In the genomic region with DNA sequence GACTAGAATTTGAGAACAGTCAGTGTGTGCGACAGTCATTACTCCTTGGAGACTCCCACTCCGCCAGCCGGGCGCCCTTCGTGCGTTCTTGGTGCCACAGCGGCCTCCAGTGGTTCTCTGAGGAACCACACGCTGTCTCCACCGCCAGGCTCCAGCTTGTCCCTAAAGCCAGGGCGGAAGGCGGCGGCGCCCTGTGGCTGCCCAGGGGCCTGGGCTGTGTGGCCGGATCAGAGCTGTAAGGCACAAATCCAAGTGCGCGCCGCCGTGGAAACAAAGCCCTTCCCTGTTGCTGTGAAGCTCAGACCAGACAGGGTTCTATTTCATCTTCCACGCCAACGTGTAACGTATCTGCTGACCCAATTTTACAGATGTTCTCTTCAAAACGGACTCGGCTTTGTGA, we compare ENCODE assay signal across 8 cellular contexts. TPM values are rescaled to one million over a fixed set of nuclear protein-coding genes. Genes with fewer than 3 reads are reported as not detected.
DNase-seq lines count a peak whose midpoint lies in the region; ATAC-seq and TF ChIP-seq lines count a peak whose summit lies in the region.

No MANE protein-coding gene starts in this region.

- peak overlapping the region; percentile 71 for H2AFZ ChIP-seq in PC-3 (ENCODE audit: low read length)
- no peak overlapping the region for H2AFZ ChIP-seq in neural cell (ENCODE audit: low read depth, low read length)

- H3K9me2 ChIP-seq in PC-3 (replicated peaks; ENCODE audit: low read length) (no peaks in the 10 kb centered on the region), neural cell (ENCODE audit: insufficient read depth, low read length) (no peaks in the 10 kb centered on the region)

- CTCF ChIA-PET in PC-3 (lab: Charles Lee): no interaction called here

- POLR2A ChIA-PET in PC-3 (lab: Charles Lee; ENCODE audit: unreplicated experiment): no interaction called here

- no peaks in the 10 kb centered on the region for H3K9me3 ChIP-seq in PC-3 (ENCODE audit: low read length)
- H3K9me3 ChIP-seq in neural cell (ENCODE audit: low read length): no peaks in the 10 kb centered on the region

- H3K9ac ChIP-seq in PC-3 (ENCODE audit: low read length) (no peak overlapping the region), neural cell (ENCODE audit: low read length) (no peak overlapping the region)

- BruUV-seq in PC-3 (replicated peaks; lab: Mats Ljungman, UMichigan): no TSS peak

- TF ChIP-seq EP300 in Ishikawa (IDR thresholded peaks at IDR 0.05; ENCODE audit: borderline replicate concordance): no peak
- no peak for TF ChIP-seq EP300 in neural cell (conservative IDR thresholded peaks at IDR 0.05; ENCODE audit: poor library complexity, severe bottlenecking)

- TF ChIP-seq RAD21 in Ishikawa (IDR thresholded peaks at IDR 0.05; ENCODE audit: low read depth): peak; percentile 86
- peak; percentile 94 for TF ChIP-seq RAD21 in neural cell (conservative IDR thresholded peaks at IDR 0.05)

- peak; percentile 86 for TF ChIP-seq CTCF in PC-3 (conservative IDR thresholded peaks at IDR 0.05; ENCODE audit: low read depth, low read length)
- TF ChIP-seq CTCF in fibroblast of mammary gland (conservative IDR thresholded peaks at IDR 0.05; ENCODE audit: control insufficient read depth, insufficient read depth, low read depth, low read length): peak; percentile 68
- peak; percentile 87 for TF ChIP-seq CTCF in neural cell (IDR thresholded peaks at IDR 0.05; ENCODE audit: poor library complexity, severe bottlenecking)

- H3K4me2 ChIP-seq in PC-3 (ENCODE audit: low read length): peak overlapping the region; percentile 50; the same call in 1 of the 2 replicates
- no peak overlapping the region for H3K4me2 ChIP-seq in neural cell (ENCODE audit: low read length)

- H3K9me3 Mint-ChIP-seq in activated T-cell treated with anti-CD3 and anti-CD28 coated beads, Interleukin-2, amount 50 U/mL, for 4 hours: no peaks in the 10 kb centered on the region

- H4K20me1 ChIP-seq in PC-3 (ENCODE audit: low read length) (no peaks in the 10 kb centered on the region), neural cell (ENCODE audit: insufficient read depth) (no peaks in the 10 kb centered on the region)

- H3F3A ChIP-seq in PC-3 (ENCODE audit: low read length, unreplicated experiment) (no peaks in the 10 kb centered on the region), neural cell (ENCODE audit: insufficient read depth, low read length, poor library complexity, severe bottlenecking) (no peaks in the 10 kb centered on the region)

- no peaks in the 10 kb centered on the region for H3K36me3 ChIP-seq in PC-3 (ENCODE audit: low read depth, low read length)
- H3K36me3 ChIP-seq in neural cell (ENCODE audit: insufficient read depth, low read length): no peaks in the 10 kb centered on the region

- H3K27me3 ChIP-seq in PC-3 (ENCODE audit: low read length): no peaks in the 10 kb centered on the region
- no peaks in the 10 kb centered on the region for H3K27me3 ChIP-seq in neural cell (ENCODE audit: insufficient read depth, low read depth, low read length)

- H3K27ac ChIP-seq in PC-3 (ENCODE audit: low read length) (no peak overlapping the region), neural cell (ENCODE audit: low read length) (no peak overlapping the region)

- H3K79me2 ChIP-seq in PC-3 (ENCODE audit: low read length) (no peaks in the 10 kb centered on the region), neural cell (replicated peaks; ENCODE audit: insufficient read depth, low read length) (no peaks in the 10 kb centered on the region)

- DNase-seq in DMS53 (lab: John Stamatoyannopoulos, UW) (peak; percentile 81), PC-3 (peak; percentile 85), fibroblast of mammary gland (ENCODE audit: low read depth) (peak; percentile 56)
- DNase-seq in activated T-cell treated with anti-CD3 and anti-CD28 coated beads, Interleukin-2, amount 50 U/mL, for 4 hours: peak; percentile 53
- DNase-seq in stimulated activated naive CD8-positive, alpha-beta T cell treated with anti-CD3 and anti-CD28 coated beads, Interleukin-15, Interleukin-2, amounts not matched to agents 100 U/mL and 50 U/mL, for 24 hours: peak; percentile 65

- no peaks in the 10 kb centered on the region for H3K4me1 ChIP-seq in PC-3 (ENCODE audit: insufficient read depth, low read length)

- H3K36me3 Mint-ChIP-seq in activated T-cell treated with anti-CD3 and anti-CD28 coated beads, Interleukin-2, amount 50 U/mL, for 4 hours (ENCODE audit: insufficient read depth): no peaks in the 10 kb centered on the region

- H3K4me1 Mint-ChIP-seq in activated T-cell treated with anti-CD3 and anti-CD28 coated beads, Interleukin-2, amount 50 U/mL, for 4 hours (ENCODE audit: low read depth): peaks cover 3% of the 10 kb centered on the region

- ATAC-seq in GM21619 (IDR thresholded peaks at IDR 0.05; ENCODE audit: unreplicated experiment): peak; percentile 94
- ATAC-seq in PC-3: peak; percentile 98
- ATAC-seq in activated T-cell treated with anti-CD3 and anti-CD28 coated beads, Interleukin-2, amount 50 U/mL, for 4 hours: peak; percentile 78 to 80
- ATAC-seq in stimulated activated naive CD8-positive, alpha-beta T cell treated with anti-CD3 and anti-CD28 coated beads, Interleukin-15, Interleukin-2, amounts not matched to agents 100 U/mL and 50 U/mL, for 24 hours: peak; percentile 86

- H3K4me3 ChIP-seq in PC-3 (ENCODE audit: low read length) (no peak overlapping the region), fibroblast of mammary gland (ENCODE audit: control insufficient read depth, low read depth, low read length) (no peak overlapping the region), neural cell (ENCODE audit: low read length) (no peak overlapping the region)

- intact Hi-C loops in PC-3 (cut with micrococcal nuclease): loop anchor here (2.0 kb wide), 1 partner anchor 1422 kb away; no protein-coding TSS in a partner anchor

- H3K27me3 Mint-ChIP-seq in activated T-cell treated with anti-CD3 and anti-CD28 coated beads, Interleukin-2, amount 50 U/mL, for 4 hours (ENCODE audit: low read depth): no peaks in the 10 kb centered on the region

- H3K4me3 Mint-ChIP-seq in activated T-cell treated with anti-CD3 and anti-CD28 coated beads, Interleukin-2, amount 50 U/mL, for 4 hours: no peak overlapping the region

TF ChIP-seq in Ishikawa, 13 proteins besides CTCF, POLR2A, EP300 and RAD21:
- TF ChIP-seq ZBTB7A (IDR thresholded peaks at IDR 0.05; ENCODE audit: low read depth) (no peak), TAF1 (IDR thresholded peaks at IDR 0.05; ENCODE audit: low read depth) (no peak), TEAD4 (IDR thresholded peaks at IDR 0.05) (no peak), MAX (IDR thresholded peaks at IDR 0.05) (no peak)

TF ChIP-seq in neural cell, 6 proteins besides CTCF, POLR2A, EP300 and RAD21:
- TF ChIP-seq MXI1 (conservative IDR thresholded peaks at IDR 0.05; ENCODE audit: poor library complexity, severe bottlenecking) (peak; percentile 9), TAF1 (IDR thresholded peaks at IDR 0.05; ENCODE audit: low read depth) (no peak), EZH2 (IDR thresholded peaks at IDR 0.05; ENCODE audit: borderline replicate concordance, insufficient read depth, low read length, poor library complexity, severe bottlenecking) (no peak), POLR2AphosphoS5 (IDR thresholded peaks at IDR 0.05) (no peak), SMC3 (conservative IDR thresholded peaks at IDR 0.05; ENCODE audit: poor library complexity) (peak; percentile 93)
- TF ChIP-seq, protein P1, sequence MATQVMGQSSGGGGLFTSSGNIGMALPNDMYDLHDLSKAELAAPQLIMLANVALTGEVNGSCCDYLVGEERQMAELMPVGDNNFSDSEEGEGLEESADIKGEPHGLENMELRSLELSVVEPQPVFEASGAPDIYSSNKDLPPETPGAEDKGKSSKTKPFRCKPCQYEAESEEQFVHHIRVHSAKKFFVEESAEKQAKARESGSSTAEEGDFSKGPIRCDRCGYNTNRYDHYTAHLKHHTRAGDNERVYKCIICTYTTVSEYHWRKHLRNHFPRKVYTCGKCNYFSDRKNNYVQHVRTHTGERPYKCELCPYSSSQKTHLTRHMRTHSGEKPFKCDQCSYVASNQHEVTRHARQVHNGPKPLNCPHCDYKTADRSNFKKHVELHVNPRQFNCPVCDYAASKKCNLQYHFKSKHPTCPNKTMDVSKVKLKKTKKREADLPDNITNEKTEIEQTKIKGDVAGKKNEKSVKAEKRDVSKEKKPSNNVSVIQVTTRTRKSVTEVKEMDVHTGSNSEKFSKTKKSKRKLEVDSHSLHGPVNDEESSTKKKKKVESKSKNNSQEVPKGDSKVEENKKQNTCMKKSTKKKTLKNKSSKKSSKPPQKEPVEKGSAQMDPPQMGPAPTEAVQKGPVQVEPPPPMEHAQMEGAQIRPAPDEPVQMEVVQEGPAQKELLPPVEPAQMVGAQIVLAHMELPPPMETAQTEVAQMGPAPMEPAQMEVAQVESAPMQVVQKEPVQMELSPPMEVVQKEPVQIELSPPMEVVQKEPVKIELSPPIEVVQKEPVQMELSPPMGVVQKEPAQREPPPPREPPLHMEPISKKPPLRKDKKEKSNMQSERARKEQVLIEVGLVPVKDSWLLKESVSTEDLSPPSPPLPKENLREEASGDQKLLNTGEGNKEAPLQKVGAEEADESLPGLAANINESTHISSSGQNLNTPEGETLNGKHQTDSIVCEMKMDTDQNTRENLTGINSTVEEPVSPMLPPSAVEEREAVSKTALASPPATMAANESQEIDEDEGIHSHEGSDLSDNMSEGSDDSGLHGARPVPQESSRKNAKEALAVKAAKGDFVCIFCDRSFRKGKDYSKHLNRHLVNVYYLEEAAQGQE (IDR thresholded peaks at IDR 0.05; ENCODE audit: borderline replicate concordance): no peak

RNA-seq across cellular contexts. Expression of gene IDS, which starts 34.1 kb away (rescaled TPM):
- total RNA-seq in PC-3 (2014; rRNA removed): 68.4 and 72.9 TPM in 2 replicates
- 10 to 100 TPM; 37.1 to 46.1 (median 38.7) TPM for total RNA-seq in activated T-cell treated with anti-CD3 and anti-CD28 coated beads, Interleukin-2, amount 50 U/mL, for 4 hours
- 52.0 and 65.0 TPM in 2 replicates for polyA plus RNA-seq in neural cell
- 109 and 145 TPM in 2 replicates for polyA minus RNA-seq in neural cell
